Comparison of ENCODE assay signal across 1 cellular context in genomic region chr16:74813109-74813641, GRCh38.
TF ChIP-seq lines count a peak whose summit lies in the region.

No MANE protein-coding gene starts in this region.

TF ChIP-seq in GM23338, 12 proteins besides CTCF, POLR2A, EP300 and RAD21 (continued from another document):
- no peak for TF ChIP-seq REST (IDR thresholded peaks at IDR 0.05; ENCODE audit: unreplicated experiment)
- TF ChIP-seq CREB1 (CRISPR knock-in tag; IDR thresholded peaks at IDR 0.05; ENCODE audit: low read depth), result no peak
- TF ChIP-seq ETS1 (IDR thresholded peaks at IDR 0.05), result no peak
- no peak for TF ChIP-seq EZH2 (IDR thresholded peaks at IDR 0.05; ENCODE audit: low read depth, unreplicated experiment)
- TF ChIP-seq EZH2phosphoT487 (IDR thresholded peaks at IDR 0.05; ENCODE audit: unreplicated experiment), result no peak
- no peak for TF ChIP-seq POLR2AphosphoS5 (IDR thresholded peaks at IDR 0.05; ENCODE audit: low read depth)
